24 cellular contexts compared by ENCODE assay signal in the genomic region with DNA sequence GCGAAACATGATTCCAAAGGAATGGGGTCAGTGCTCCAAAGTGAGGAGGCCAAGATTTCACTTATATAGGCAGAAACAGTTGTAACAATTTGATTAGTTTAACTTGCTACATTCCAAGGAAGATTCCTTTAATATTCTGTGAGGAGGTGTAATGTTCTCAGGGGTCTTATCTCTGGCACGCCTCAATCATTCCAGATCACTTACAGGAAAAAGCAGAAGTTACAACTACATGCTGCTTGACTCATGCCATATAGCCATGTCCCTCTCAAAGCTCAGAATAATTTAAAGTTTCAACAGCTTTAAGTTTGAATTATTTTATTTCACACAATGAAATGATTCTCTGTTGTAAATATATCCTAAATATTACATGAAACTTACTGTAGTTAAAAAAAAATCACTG. TPM values are rescaled to one million over a fixed set of nuclear protein-coding genes. Genes with fewer than 3 reads are reported as not detected.
DNase-seq lines count a peak whose midpoint lies in the region; ATAC-seq, FAIRE-seq and TF ChIP-seq lines count a peak whose summit lies in the region.
"Had no signal": no experiment of that assay in that cellular context is flagged by ENCODE, and none has a peak within 500 bp of the region (broad histone marks: within the 10 kb centered on the region; RNA-seq: fewer than 3 reads in every experiment).

No MANE protein-coding gene starts in this region.

- H3K9ac ChIP-seq in HepG2 (ENCODE audit: insufficient read depth, low read depth, low read length) (no peak overlapping the region), smooth muscle cell (ENCODE audit: low read depth) (no peak overlapping the region)
- H3K9ac ChIP-seq: BLaER1 treated with 17β-estradiol and CSF1 and Interleukin-3, amounts not matched to agents 10 nM and 100 nM; neural progenitor cell had no signal

- H3K27ac ChIP-seq in HepG2 (ENCODE audit: extremely low read length, insufficient read depth, low read length), result no peak overlapping the region
- no peak overlapping the region for H3K27ac ChIP-seq in right lobe of liver
- H3K27ac ChIP-seq in OCI-LY7 (ENCODE audit: low read depth, low read length, poor library complexity, severe bottlenecking), result no peak overlapping the region
- peak overlapping the region in 3 of 4 donors; percentile 3 to 74 (median 68) for H3K27ac ChIP-seq in tibial nerve
- no peak overlapping the region for H3K27ac ChIP-seq in smooth muscle cell (ENCODE audit: low read depth)
- H3K27ac ChIP-seq: BLaER1 treated with 17β-estradiol and CSF1 and Interleukin-3, amounts not matched to agents 10 nM and 100 nM; neural progenitor cell; Peyer's patch; SJCRH30; suprapubic skin; WERI-Rb-1 had no signal

- no peak for TF ChIP-seq POLR2A in HepG2 (IDR thresholded peaks at IDR 0.05; ENCODE audit: insufficient read depth in 1 of 2, low read depth in 2 of 2, low read length in 2 of 2)
- TF ChIP-seq POLR2A in right lobe of liver (IDR thresholded peaks at IDR 0.05), result no peak
- no peak for TF ChIP-seq POLR2A in tibial nerve (IDR thresholded peaks at IDR 0.05)

- H3K27me3 ChIP-seq in HepG2 (ENCODE audit: control insufficient read depth in 1 of 2, insufficient read depth in 2 of 2, low read length in 2 of 2) (peaks cover 0 to 5% of the 10 kb centered on the region in 2 experiments; a peak in 2 of 5 replicates), right lobe of liver (no peaks in the 10 kb centered on the region), tibial nerve (no peaks in the 10 kb centered on the region), smooth muscle cell (ENCODE audit: low read depth) (no peaks in the 10 kb centered on the region)
- H3K27me3 ChIP-seq: BLaER1 treated with 17β-estradiol and CSF1 and Interleukin-3, amounts not matched to agents 10 nM and 100 nM; Peyer's patch; SJCRH30; suprapubic skin had no signal

- BruUV-seq in HepG2 (replicated peaks; lab: Mats Ljungman, UMichigan) (no TSS peak), OCI-LY7 (replicated peaks; lab: Mats Ljungman, UMichigan) (no TSS peak)

- H3F3A ChIP-seq in smooth muscle cell (ENCODE audit: low read depth), result peaks cover 19% of the 10 kb centered on the region

- H3K9me2 ChIP-seq in OCI-LY7 (ENCODE audit: insufficient read depth, low read length), result no peaks in the 10 kb centered on the region

- DNase-seq in HepG2 (ENCODE audit: low spot score) (no peak), right lobe of liver (no peak), OCI-LY7 (ENCODE audit: low spot score) (no peak), choroid plexus epithelial cell (ENCODE audit: low read depth) (peak; percentile 14), tibial nerve (ENCODE audit: low spot score in 2 of 2) (no peak), NCI-H524 treated with DMSO at 0.1 percent for 48 hours (lab: John Stamatoyannopoulos, UW) (no peak), smooth muscle cell (lab: John Stamatoyannopoulos, UW; ENCODE audit: unreplicated experiment) (no peak)
- DNase-seq: activated CD4-positive, alpha-beta T cell treated with anti-CD3 and anti-CD28 coated beads, Interleukin-2, amount 10 ng/mL, durations not matched to agents 7 days and 5 days; activated gamma-delta T cell treated with Interleukin-2 at 50 U/mL for 16 hours; activated T-cell treated with anti-CD3 and anti-CD28 coated beads, Interleukin-2, amount 50 U/mL, for 24 hours; DMS79 treated with DMSO at 0.1 percent for 48 hours; NCI-H1436; NCI-H446 treated with DMSO at 0.1 percent for 48 hours; Peyer's patch; SJCRH30; stimulated activated CD4-positive, alpha-beta T cell treated with anti-CD3 and anti-CD28 coated beads, Interleukin-15, amount 100 ng/mL, for 24 hours; stimulated activated naive B cell treated with anti-CD40 and anti-IgM and Interleukin-4, amounts not matched to agents 10 μg/mL and 1 μg/mL and 100 μg/mL, for 72 hours; WERI-Rb-1 had no signal

- intact Hi-C loops in HepG2 (cut with micrococcal nuclease; ENCODE audit: unreplicated experiment), result no loop called here
- intact Hi-C loops in right lobe of liver (cut with DNase I), result no loop called here
- intact Hi-C loops in OCI-LY7 (cut with micrococcal nuclease; ENCODE audit: unreplicated experiment), result no loop called here

- ATAC-seq in HepG2 (no peak), right lobe of liver (no peak), HG03159 (IDR thresholded peaks at IDR 0.05; ENCODE audit: unreplicated experiment) (no peak)
- ATAC-seq: sciatic nerve; stimulated activated naive B cell treated with anti-CD40 and anti-IgM and Interleukin-4, amounts not matched to agents 10 μg/mL and 1 μg/mL and 100 μg/mL, for 72 hours had no signal

- TF ChIP-seq EP300 in HepG2 (IDR thresholded peaks at IDR 0.05; ENCODE audit: low read depth in 2 of 2, low read length in 2 of 2) (no peak), HepG2 (CRISPR knock-in tag; IDR thresholded peaks at IDR 0.05; ENCODE audit: borderline replicate concordance) (no peak), tibial nerve (IDR thresholded peaks at IDR 0.05) (no peak)

- no peak for TF ChIP-seq RAD21 in HepG2 (CRISPR knock-in tag; IDR thresholded peaks at IDR 0.05)

- 84% methylated on average over 2 of the region's 2 CpGs for WGBS in HepG2 (ENCODE audit: low lambda C conversion rate)
- WGBS in right lobe of liver (ENCODE audit: insufficient coverage, low coverage, low lambda C conversion rate, missing lambda C conversion rate), result 94% methylated on average over 2 of the region's 2 CpGs
- WGBS in tibial nerve, 2 donors, result 53 to 69% methylated on average over 2 of the region's 2 CpGs
- WGBS in smooth muscle cell (ENCODE audit: low lambda C conversion rate), result 91% methylated on average over 2 of the region's 2 CpGs

- TF ChIP-seq CTCF in HepG2 (CRISPR knock-in tag; IDR thresholded peaks at IDR 0.05) (no peak), right lobe of liver (IDR thresholded peaks at IDR 0.05) (no peak), OCI-LY7 (conservative IDR thresholded peaks at IDR 0.05; ENCODE audit: low read length) (no peak), choroid plexus epithelial cell (conservative IDR thresholded peaks at IDR 0.05; ENCODE audit: low read depth, low read length) (no peak), tibial nerve (IDR thresholded peaks at IDR 0.05) (no peak), smooth muscle cell (IDR thresholded peaks at IDR 0.05; ENCODE audit: borderline replicate concordance, insufficient read depth, poor library complexity, severe bottlenecking) (no peak)

- POLR2A ChIA-PET in HepG2 (lab: Yijun Ruan, JAX) (interaction anchor here (1.1 to 1.7 kb wide), 2 partner anchors 8 to 10 kb away, joined by 3 to 4 read pairs; a partner anchor contains a TSS), OCI-LY7 (lab: Charles Lee) (interaction anchor here (0.5 to 2.3 kb wide), 4 partner anchors 9 to 338 kb away, joined by 3 to 13 read pairs (median 6); a partner anchor contains a TSS)

- H3K4me2 ChIP-seq in HepG2 (ENCODE audit: low read depth, low read length) (0 out of 2 replicates have a peak overlapping the region, but pooled peaks have one; percentile 55), OCI-LY7 (ENCODE audit: low read length) (peak overlapping the region; percentile 20; the same call in 1 of the 2 replicates), smooth muscle cell (no peak overlapping the region)
- H3K4me2 ChIP-seq: neural progenitor cell had no signal

- H3K9me3 ChIP-seq in HepG2 (ENCODE audit: low read length) (no peaks in the 10 kb centered on the region), right lobe of liver (no peaks in the 10 kb centered on the region), OCI-LY7 (ENCODE audit: low read length) (no peaks in the 10 kb centered on the region), tibial nerve (no peaks in the 10 kb centered on the region), smooth muscle cell (replicated peaks; ENCODE audit: low read depth) (no peaks in the 10 kb centered on the region)
- H3K9me3 ChIP-seq: HAP-1, Peyer's patch, SJCRH30, suprapubic skin had no signal

- H2AFZ ChIP-seq in HepG2 (ENCODE audit: low read length) (peak overlapping the region; percentile 25), OCI-LY7 (ENCODE audit: low read length) (peak overlapping the region; percentile 38; the same call in 1 of the 2 replicates), smooth muscle cell (ENCODE audit: low read depth) (no peak overlapping the region)
- H2AFZ ChIP-seq: neural progenitor cell had no signal

- in situ Hi-C loops in HepG2 (cut with HindIII; ENCODE audit: extremely low pct_ligation_motif_present, low pct_unique_long_range_greater_than_20kb), result no loop called here

- no peak for FAIRE-seq in HepG2 (lab: Jason Lieb, UNC)

- H3K4me1 ChIP-seq in HepG2 (ENCODE audit: insufficient read depth, low read length), result peaks cover 30% of the 10 kb centered on the region
- H3K4me1 ChIP-seq in right lobe of liver, result peaks cover 0 to 16% (median under 1%) of the 10 kb centered on the region in 4 donors
- peaks cover 23% of the 10 kb centered on the region for H3K4me1 ChIP-seq in OCI-LY7 (ENCODE audit: insufficient read depth, low read length, poor library complexity, severe bottlenecking)
- peaks cover 0 to 30% (median 14%) of the 10 kb centered on the region in 4 donors for H3K4me1 ChIP-seq in tibial nerve
- no peaks in the 10 kb centered on the region for H3K4me1 ChIP-seq in smooth muscle cell (ENCODE audit: low read depth)

- H3K36me3 ChIP-seq in HepG2 (replicated peaks in 1 of 2; ENCODE audit: control insufficient read depth in 1 of 2, insufficient read depth in 2 of 2, low read length in 2 of 2) (no peaks in the 10 kb centered on the region), right lobe of liver (no peaks in the 10 kb centered on the region), OCI-LY7 (ENCODE audit: insufficient read depth, low read length) (no peaks in the 10 kb centered on the region), tibial nerve (no peaks in the 10 kb centered on the region), smooth muscle cell (ENCODE audit: low read depth) (no peaks in the 10 kb centered on the region)
- H3K36me3 ChIP-seq: BLaER1 treated with 17β-estradiol and CSF1 and Interleukin-3, amounts not matched to agents 10 nM and 100 nM; HAP-1; neural progenitor cell; Peyer's patch; SJCRH30; suprapubic skin; WERI-Rb-1 had no signal

- H3K79me2 ChIP-seq in HepG2 (ENCODE audit: insufficient read depth, low read length) (no peaks in the 10 kb centered on the region), OCI-LY7 (ENCODE audit: insufficient read depth, low read depth, low read length) (peaks cover 7% of the 10 kb centered on the region), smooth muscle cell (ENCODE audit: low read depth) (peaks cover 2% of the 10 kb centered on the region)

- H3K4me3 ChIP-seq in HepG2 (replicated peaks in 1 of 3; ENCODE audit: insufficient read depth in 1 of 3, low read depth in 2 of 3, low read length in 3 of 3) (no peak overlapping the region), right lobe of liver (no peak overlapping the region), OCI-LY7 (ENCODE audit: low read depth, low read length, poor library complexity, severe bottlenecking) (no peak overlapping the region), choroid plexus epithelial cell (ENCODE audit: low read depth, low read length) (no peak overlapping the region), tibial nerve (no peak overlapping the region), smooth muscle cell (no peak overlapping the region)
- H3K4me3 ChIP-seq: BLaER1 treated with 17β-estradiol and CSF1 and Interleukin-3, amounts not matched to agents 10 nM and 100 nM; HAP-1; neural progenitor cell; Peyer's patch; SJCRH30; suprapubic skin had no signal

- no peaks in the 10 kb centered on the region for H4K20me1 ChIP-seq in HepG2 (ENCODE audit: insufficient read depth, low read length)
- peaks cover 7% of the 10 kb centered on the region; the same call in 1 of the 2 replicates for H4K20me1 ChIP-seq in OCI-LY7 (ENCODE audit: insufficient read depth, low read length)
- H4K20me1 ChIP-seq in smooth muscle cell (ENCODE audit: low read depth), result peaks cover 5% of the 10 kb centered on the region

- CTCF ChIA-PET in HepG2 (lab: Yijun Ruan, JAX; ENCODE audit: low intra/inter-chr PET ratio, low total read pairs), result no interaction called here
- CTCF ChIA-PET in OCI-LY7 (lab: Charles Lee; ENCODE audit: unreplicated experiment), result no interaction called here

RNA-seq across cellular contexts. Expression of a gene that starts 3.5 kb away (rescaled TPM):
- 28.8 and 51.6 TPM in 2 replicates for total RNA-seq in HepG2 (2016; rRNA removed; fragmentation: Illumina TruSeq; extraction: Trizol)
- total RNA-seq in HepG2 (2016; cell fraction: cytosol; rRNA removed; fragmentation: Illumina TruSeq; extraction: Trizol; ENCODE audit: low read depth), result 5.3 and 5.6 TPM in 2 replicates
- total RNA-seq in HepG2 (2016; cell fraction: insoluble cytoplasmic fraction; rRNA removed; fragmentation: Illumina TruSeq; extraction: Trizol), result 28.6 and 50.2 TPM in 2 replicates
- total RNA-seq in HepG2 (2016; cell fraction: membrane; rRNA removed; fragmentation: Illumina TruSeq; extraction: Trizol), result 12.7 and 14.5 TPM in 2 replicates
- 12.1 and 14.7 TPM in 2 replicates for total RNA-seq in HepG2 (2016; cell fraction: nucleus; rRNA removed; fragmentation: Illumina TruSeq; extraction: Trizol)
- 6.5 and 6.9 TPM in 2 replicates for polyA plus RNA-seq in HepG2 (2011; rRNA removed)
- polyA plus RNA-seq in HepG2 (2011; cell fraction: cytosol; rRNA removed), result 4.9 and 5.6 TPM in 2 replicates
- polyA plus RNA-seq in HepG2 (2011; cell fraction: nucleus; rRNA removed), result 2.6 and 3.5 TPM in 2 replicates
- 16.6 and 18.2 TPM in 2 replicates for polyA plus RNA-seq in HepG2 (2012)
- polyA plus RNA-seq in HepG2 (2016; cell fraction: cytosol; fragmentation: Illumina TruSeq; extraction: Trizol; ENCODE audit: low read depth), result 1.4 and 1.7 TPM in 2 replicates
- polyA plus RNA-seq in HepG2 (2016; cell fraction: insoluble cytoplasmic fraction; fragmentation: Illumina TruSeq; extraction: Trizol; ENCODE audit: low read depth), result 35.8 and 41.7 TPM in 2 replicates
- 5.3 TPM in 2 replicates for polyA plus RNA-seq in HepG2 (2016; cell fraction: membrane; fragmentation: Illumina TruSeq; extraction: Trizol; ENCODE audit: low read depth)
- polyA plus RNA-seq in HepG2 (2016; cell fraction: nucleus; fragmentation: Illumina TruSeq; extraction: Trizol; ENCODE audit: insufficient read depth, low read depth), result 17.6 and 20.9 TPM in 2 replicates
- 3.0 and 13.4 TPM in 2 replicates for polyA minus RNA-seq in HepG2 (2011; rRNA and poly(A)+ RNA removed; ENCODE audit: low replicate concordance)
- polyA minus RNA-seq in HepG2 (2011; cell fraction: cytosol; rRNA and poly(A)+ RNA removed), result 9.7 and 10.3 TPM in 2 replicates
- polyA minus RNA-seq in HepG2 (2011; cell fraction: nucleus; rRNA and poly(A)+ RNA removed), result 6.4 and 9.3 TPM in 2 replicates
- total RNA-seq in right lobe of liver, result 10 to 100 TPM; 20.2 to 33.4 (median 23.9) TPM
- 47.6 and 63.8 TPM in 2 replicates for total RNA-seq in OCI-LY7 (2014; rRNA removed; shearing (Covaris generic))
- 49.2 and 57.8 TPM in 2 replicates for total RNA-seq in OCI-LY7 (2022)
- 10 to 100 TPM; 27.2 to 48.6 (median 41.2) TPM for total RNA-seq in tibial nerve
- 32.7 and 78.1 TPM in 2 replicates for total RNA-seq in smooth muscle cell
- polyA plus RNA-seq in smooth muscle cell, result 33.2 and 40.7 TPM in 2 replicates

RNA-seq across cellular contexts. Expression of a gene that starts 9.5 kb away (rescaled TPM):
- total RNA-seq in HepG2 (2016; rRNA removed; fragmentation: Illumina TruSeq; extraction: Trizol), result 4.8 and 5.2 TPM in 2 replicates
- 1.7 and 2.2 TPM in 2 replicates for total RNA-seq in HepG2 (2016; cell fraction: cytosol; rRNA removed; fragmentation: Illumina TruSeq; extraction: Trizol; ENCODE audit: low read depth)
- total RNA-seq in HepG2 (2016; cell fraction: insoluble cytoplasmic fraction; rRNA removed; fragmentation: Illumina TruSeq; extraction: Trizol), result 4.4 and 6.1 TPM in 2 replicates
- total RNA-seq in HepG2 (2016; cell fraction: membrane; rRNA removed; fragmentation: Illumina TruSeq; extraction: Trizol), result 3.9 and 4.0 TPM in 2 replicates
- 5.3 and 5.7 TPM in 2 replicates for total RNA-seq in HepG2 (2016; cell fraction: nucleus; rRNA removed; fragmentation: Illumina TruSeq; extraction: Trizol)
- 6.5 and 8.1 TPM in 2 replicates for polyA plus RNA-seq in HepG2 (2011; rRNA removed)
- 2.9 and 3.5 TPM in 2 replicates for polyA plus RNA-seq in HepG2 (2011; cell fraction: cytosol; rRNA removed)
- polyA plus RNA-seq in HepG2 (2011; cell fraction: nucleus; rRNA removed), result 16.7 and 22.2 TPM in 2 replicates
- polyA plus RNA-seq in HepG2 (2012), result 3.4 and 4.4 TPM in 2 replicates
- polyA plus RNA-seq in HepG2 (2016; cell fraction: cytosol; fragmentation: Illumina TruSeq; extraction: Trizol; ENCODE audit: low read depth), result 0.63 and 0.68 TPM in 2 replicates
- 3.2 and 4.5 TPM in 2 replicates for polyA plus RNA-seq in HepG2 (2016; cell fraction: insoluble cytoplasmic fraction; fragmentation: Illumina TruSeq; extraction: Trizol; ENCODE audit: low read depth)
- polyA plus RNA-seq in HepG2 (2016; cell fraction: membrane; fragmentation: Illumina TruSeq; extraction: Trizol; ENCODE audit: low read depth), result 1.2 and 1.3 TPM in 2 replicates
- 13.0 and 13.9 TPM in 2 replicates for polyA plus RNA-seq in HepG2 (2016; cell fraction: nucleus; fragmentation: Illumina TruSeq; extraction: Trizol; ENCODE audit: insufficient read depth, low read depth)
- 10.1 and 33.6 TPM in 2 replicates for polyA minus RNA-seq in HepG2 (2011; rRNA and poly(A)+ RNA removed; ENCODE audit: low replicate concordance)
- 4.4 and 5.1 TPM in 2 replicates for polyA minus RNA-seq in HepG2 (2011; cell fraction: cytosol; rRNA and poly(A)+ RNA removed)
- polyA minus RNA-seq in HepG2 (2011; cell fraction: nucleus; rRNA and poly(A)+ RNA removed), result 10.8 and 14.2 TPM in 2 replicates
- 10 to 100 TPM in 2 of 6 experiments, 1 to 10 TPM in 4; 6.4 to 19.4 (median 7.7) TPM for total RNA-seq in right lobe of liver
- total RNA-seq in OCI-LY7 (2014; rRNA removed; shearing (Covaris generic)), result 37.1 and 45.1 TPM in 2 replicates
- total RNA-seq in OCI-LY7 (2022), result 48.4 and 56.7 TPM in 2 replicates
- total RNA-seq in tibial nerve, result 100 to 1,000 TPM in 2 of 4 donors, 10 to 100 TPM in 2; 63.6 to 168 (median 102) TPM
- 6.0 and 7.5 TPM in 2 replicates for total RNA-seq in smooth muscle cell
- polyA plus RNA-seq in smooth muscle cell, result 8.3 and 10.5 TPM in 2 replicates

RNA-seq across cellular contexts. Expression of a gene that starts 44.8 kb away (rescaled TPM):
- total RNA-seq in HepG2 (2016; rRNA removed; fragmentation: Illumina TruSeq; extraction: Trizol) (25.5 and 37.8 TPM in 2 replicates), right lobe of liver (10 to 100 TPM; 18.8 to 24.2 (median 21.8) TPM), OCI-LY7 (2022) (52.6 and 53.0 TPM in 2 replicates), tibial nerve (10 to 100 TPM; 47.3 to 74.1 (median 70.6) TPM), smooth muscle cell (31.7 and 49.2 TPM in 2 replicates)
- 218 and 232 TPM in 2 replicates for total RNA-seq in HepG2 (2016; cell fraction: cytosol; rRNA removed; fragmentation: Illumina TruSeq; extraction: Trizol; ENCODE audit: low read depth)
- 24.4 and 24.7 TPM in 2 replicates for total RNA-seq in HepG2 (2016; cell fraction: insoluble cytoplasmic fraction; rRNA removed; fragmentation: Illumina TruSeq; extraction: Trizol)
- total RNA-seq in HepG2 (2016; cell fraction: membrane; rRNA removed; fragmentation: Illumina TruSeq; extraction: Trizol), result 46.4 and 46.7 TPM in 2 replicates
- 44.1 and 49.3 TPM in 2 replicates for total RNA-seq in HepG2 (2016; cell fraction: nucleus; rRNA removed; fragmentation: Illumina TruSeq; extraction: Trizol)
- polyA plus RNA-seq in HepG2 (2011; rRNA removed) (96.6 and 103 TPM in 2 replicates), smooth muscle cell (14.5 and 15.6 TPM in 2 replicates)
- polyA plus RNA-seq in HepG2 (2011; cell fraction: cytosol; rRNA removed), result 28.4 and 40.4 TPM in 2 replicates
- 91.5 and 98.6 TPM in 2 replicates for polyA plus RNA-seq in HepG2 (2011; cell fraction: nucleus; rRNA removed)
- 19.7 TPM in 2 replicates for polyA plus RNA-seq in HepG2 (2012)
- polyA plus RNA-seq in HepG2 (2016; cell fraction: cytosol; fragmentation: Illumina TruSeq; extraction: Trizol; ENCODE audit: low read depth), result 1.0 and 1.9 TPM in 2 replicates
- polyA plus RNA-seq in HepG2 (2016; cell fraction: insoluble cytoplasmic fraction; fragmentation: Illumina TruSeq; extraction: Trizol; ENCODE audit: low read depth), result 21.2 and 31.8 TPM in 2 replicates
- polyA plus RNA-seq in HepG2 (2016; cell fraction: membrane; fragmentation: Illumina TruSeq; extraction: Trizol; ENCODE audit: low read depth), result 4.6 and 5.7 TPM in 2 replicates
- polyA plus RNA-seq in HepG2 (2016; cell fraction: nucleus; fragmentation: Illumina TruSeq; extraction: Trizol; ENCODE audit: insufficient read depth, low read depth), result 50.6 and 53.6 TPM in 2 replicates
- polyA minus RNA-seq in HepG2 (2011; rRNA and poly(A)+ RNA removed; ENCODE audit: low replicate concordance), result 101 and 103 TPM in 2 replicates
- 46.1 and 64.4 TPM in 2 replicates for polyA minus RNA-seq in HepG2 (2011; cell fraction: cytosol; rRNA and poly(A)+ RNA removed)
- polyA minus RNA-seq in HepG2 (2011; cell fraction: nucleus; rRNA and poly(A)+ RNA removed), result 104 and 122 TPM in 2 replicates
- total RNA-seq in OCI-LY7 (2014; rRNA removed; shearing (Covaris generic)), result 39.0 and 44.2 TPM in 2 replicates

Comparison
In these comparisons a context has a peak if more than half of its experiments do, and no peak if none do; other contexts are left out.
1. H3K27ac ChIP-seq: peak in tibial nerve (3 of 4); none in HepG2 (single experiment), right lobe of liver (0 of 3), OCI-LY7 (single experiment) and smooth muscle cell (single experiment).